In the genomic region with DNA sequence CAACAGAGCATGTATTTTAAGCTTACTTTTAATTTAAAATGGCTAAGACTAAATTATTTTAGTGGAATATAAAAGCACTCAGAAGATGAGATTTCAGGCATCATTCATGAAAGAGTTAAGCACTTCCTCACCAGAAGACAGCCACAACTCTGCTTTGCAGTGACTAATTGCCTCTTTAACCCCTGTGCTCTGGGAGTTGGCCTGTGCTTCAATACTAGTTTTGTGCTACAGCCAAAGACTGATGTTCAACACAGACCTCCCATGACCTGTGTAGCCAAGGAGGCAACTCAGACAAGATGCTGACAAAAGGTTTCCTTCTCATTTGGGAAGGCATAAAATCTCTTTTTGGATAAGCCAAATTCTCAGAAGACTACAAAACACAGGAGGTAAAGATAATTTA, we compare ENCODE assay signal across 1 cellular context.
TF ChIP-seq lines count a peak whose summit lies in the region.

No MANE protein-coding gene starts in this region.

TF ChIP-seq in WTC11, 78 proteins besides CTCF, POLR2A, EP300 and RAD21 (continued from another document):
- TF ChIP-seq, protein P1, sequence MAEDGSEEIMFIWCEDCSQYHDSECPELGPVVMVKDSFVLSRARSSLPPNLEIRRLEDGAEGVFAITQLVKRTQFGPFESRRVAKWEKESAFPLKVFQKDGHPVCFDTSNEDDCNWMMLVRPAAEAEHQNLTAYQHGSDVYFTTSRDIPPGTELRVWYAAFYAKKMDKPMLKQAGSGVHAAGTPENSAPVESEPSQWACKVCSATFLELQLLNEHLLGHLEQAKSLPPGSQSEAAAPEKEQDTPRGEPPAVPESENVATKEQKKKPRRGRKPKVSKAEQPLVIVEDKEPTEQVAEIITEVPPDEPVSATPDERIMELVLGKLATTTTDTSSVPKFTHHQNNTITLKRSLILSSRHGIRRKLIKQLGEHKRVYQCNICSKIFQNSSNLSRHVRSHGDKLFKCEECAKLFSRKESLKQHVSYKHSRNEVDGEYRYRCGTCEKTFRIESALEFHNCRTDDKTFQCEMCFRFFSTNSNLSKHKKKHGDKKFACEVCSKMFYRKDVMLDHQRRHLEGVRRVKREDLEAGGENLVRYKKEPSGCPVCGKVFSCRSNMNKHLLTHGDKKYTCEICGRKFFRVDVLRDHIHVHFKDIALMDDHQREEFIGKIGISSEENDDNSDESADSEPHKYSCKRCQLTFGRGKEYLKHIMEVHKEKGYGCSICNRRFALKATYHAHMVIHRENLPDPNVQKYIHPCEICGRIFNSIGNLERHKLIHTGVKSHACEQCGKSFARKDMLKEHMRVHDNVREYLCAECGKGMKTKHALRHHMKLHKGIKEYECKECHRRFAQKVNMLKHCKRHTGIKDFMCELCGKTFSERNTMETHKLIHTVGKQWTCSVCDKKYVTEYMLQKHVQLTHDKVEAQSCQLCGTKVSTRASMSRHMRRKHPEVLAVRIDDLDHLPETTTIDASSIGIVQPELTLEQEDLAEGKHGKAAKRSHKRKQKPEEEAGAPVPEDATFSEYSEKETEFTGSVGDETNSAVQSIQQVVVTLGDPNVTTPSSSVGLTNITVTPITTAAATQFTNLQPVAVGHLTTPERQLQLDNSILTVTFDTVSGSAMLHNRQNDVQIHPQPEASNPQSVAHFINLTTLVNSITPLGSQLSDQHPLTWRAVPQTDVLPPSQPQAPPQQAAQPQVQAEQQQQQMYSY (CRISPR knock-in tag; IDR thresholded peaks at IDR 0.05): no peak
- TF ChIP-seq, protein P2, sequence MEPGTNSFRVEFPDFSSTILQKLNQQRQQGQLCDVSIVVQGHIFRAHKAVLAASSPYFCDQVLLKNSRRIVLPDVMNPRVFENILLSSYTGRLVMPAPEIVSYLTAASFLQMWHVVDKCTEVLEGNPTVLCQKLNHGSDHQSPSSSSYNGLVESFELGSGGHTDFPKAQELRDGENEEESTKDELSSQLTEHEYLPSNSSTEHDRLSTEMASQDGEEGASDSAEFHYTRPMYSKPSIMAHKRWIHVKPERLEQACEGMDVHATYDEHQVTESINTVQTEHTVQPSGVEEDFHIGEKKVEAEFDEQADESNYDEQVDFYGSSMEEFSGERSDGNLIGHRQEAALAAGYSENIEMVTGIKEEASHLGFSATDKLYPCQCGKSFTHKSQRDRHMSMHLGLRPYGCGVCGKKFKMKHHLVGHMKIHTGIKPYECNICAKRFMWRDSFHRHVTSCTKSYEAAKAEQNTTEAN (CRISPR knock-in tag; IDR thresholded peaks at IDR 0.05): no peak
- no peak for TF ChIP-seq FOXP1 (CRISPR knock-in tag; IDR thresholded peaks at IDR 0.05; ENCODE audit: borderline replicate concordance)
- TF ChIP-seq MXD4 (CRISPR knock-in tag; IDR thresholded peaks at IDR 0.05; ENCODE audit: borderline replicate concordance): no peak
TF ChIP-seq in WTC11: peak in this region for 0.
